Comparison of ENCODE assay signal across 30 cellular contexts in the genomic region with DNA sequence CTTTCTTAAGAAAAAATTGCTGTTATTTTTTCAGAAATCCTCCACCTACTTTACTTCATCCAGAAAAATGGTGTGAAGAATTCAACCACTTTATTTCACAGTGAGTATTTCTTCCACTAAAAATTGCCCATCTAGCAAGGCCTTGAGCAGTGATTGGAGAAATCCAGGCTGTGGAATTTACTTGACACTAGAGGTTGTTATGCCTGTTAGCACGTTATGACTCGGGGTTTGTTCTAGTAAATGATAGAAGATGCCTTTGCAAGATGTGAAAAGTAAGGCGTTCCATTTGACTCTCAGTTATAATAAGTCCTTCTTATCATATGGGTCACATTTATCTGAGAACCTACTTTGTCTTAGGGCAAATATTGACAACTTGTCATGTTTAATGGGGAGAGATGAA.
"Had no signal": no experiment of that assay in that cellular context is flagged by ENCODE, and none has a peak within 500 bp of the region (broad histone marks: within the 10 kb centered on the region; RNA-seq: fewer than 3 reads in every experiment).

No MANE protein-coding gene starts in this region.

- H3K4me3 ChIP-seq: coronary artery, esophagus muscularis mucosa, heart right ventricle, left lung, mucosa of descending colon, pancreas, right lobe of liver, smooth muscle cell, suprapubic skin, transverse colon, upper lobe of right lung, uterus had no signal

- DNase-seq: dermis blood vessel endothelial cell; effector memory CD4-positive, alpha-beta T cell; foreskin keratinocyte; glutamatergic neuron; heart right ventricle; hippocampal formation; immature natural killer cell; left cardiac atrium; left lung; mesenchymal stem cell; mucosa of descending colon; naive B cell; pancreas; right lobe of liver; stimulated activated CD4-positive, alpha-beta T cell treated with anti-CD3 and anti-CD28 coated beads, Interleukin-12 subunit alpha, Interleukin-12 subunit beta, amount 100 ng/mL, for 4 hours; stimulated activated CD4-positive, alpha-beta T cell treated with anti-CD3 and anti-CD28 coated beads, Interleukin-1b, Interleukin-23, amount 100 ng/mL, for 48 hours; stimulated activated CD4-positive, alpha-beta T cell treated with anti-CD3 and anti-CD28 coated beads, Interleukin-4, amount 100 ng/mL, for 1 hour; stimulated activated CD8-positive, alpha-beta memory T cell treated with anti-CD3 and anti-CD28 coated beads, Interleukin-4, amount 100 ng/mL, for 48 hours; stimulated activated naive CD4-positive, alpha-beta T cell; stimulated activated naive CD8-positive, alpha-beta T cell treated with anti-CD3 and anti-CD28 coated beads, Interleukin-15, amount 100 ng/mL, for 72 hours; transverse colon; upper lobe of right lung; uterus had no signal

- FAIRE-seq: endothelial cell of umbilical vein, keratinocyte, pancreas had no signal

- ATAC-seq: foreskin keratinocyte; heart right ventricle; left cardiac atrium; left lung; mucosa of descending colon; natural killer cell treated with Interleukin-12 subunit alpha and Interleukin-12 subunit beta and Interleukin-15 and Interleukin-18, amount 100 ng/mL, for 72 hours; pancreas; right lobe of liver; stimulated activated naive CD8-positive, alpha-beta T cell treated with anti-CD3 and anti-CD28 coated beads, Interleukin-15, amount 100 ng/mL, for 72 hours; upper lobe of right lung had no signal
